ENCODE assay signal across 7 cellular contexts in the genomic region with DNA sequence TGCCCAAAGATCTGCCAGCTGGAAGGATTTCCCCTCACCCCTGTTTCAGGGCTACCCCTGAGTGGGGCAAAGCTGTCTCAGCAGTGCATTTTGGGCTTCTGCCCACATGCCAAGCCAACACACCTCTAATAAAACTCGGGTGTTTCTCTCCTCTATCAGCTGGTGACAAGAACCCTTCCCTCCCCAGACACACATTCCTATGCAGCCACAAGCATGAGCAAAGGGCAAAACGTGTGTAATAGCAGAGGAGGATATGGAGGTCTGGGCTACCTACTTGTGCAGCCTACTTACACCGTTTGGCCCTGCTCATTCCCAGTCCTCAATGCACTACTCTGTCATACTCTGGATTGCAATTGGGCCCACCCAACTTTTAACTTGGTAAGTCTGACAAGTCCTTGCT.
"Had no signal": no experiment of that assay in that cellular context is flagged by ENCODE, and none has a peak within 500 bp of the region (broad histone marks: within the 10 kb centered on the region; RNA-seq: fewer than 3 reads in every experiment).

No MANE protein-coding gene starts in this region.

- H3K4me3 ChIP-seq: GM23338 had no signal

- ATAC-seq: GM23338, HepG2 had no signal

- DNase-seq: H9, HCEC 1CT, KBM-7 had no signal

- FAIRE-seq: H1, H54, HepG2 had no signal
